In the genomic region with DNA sequence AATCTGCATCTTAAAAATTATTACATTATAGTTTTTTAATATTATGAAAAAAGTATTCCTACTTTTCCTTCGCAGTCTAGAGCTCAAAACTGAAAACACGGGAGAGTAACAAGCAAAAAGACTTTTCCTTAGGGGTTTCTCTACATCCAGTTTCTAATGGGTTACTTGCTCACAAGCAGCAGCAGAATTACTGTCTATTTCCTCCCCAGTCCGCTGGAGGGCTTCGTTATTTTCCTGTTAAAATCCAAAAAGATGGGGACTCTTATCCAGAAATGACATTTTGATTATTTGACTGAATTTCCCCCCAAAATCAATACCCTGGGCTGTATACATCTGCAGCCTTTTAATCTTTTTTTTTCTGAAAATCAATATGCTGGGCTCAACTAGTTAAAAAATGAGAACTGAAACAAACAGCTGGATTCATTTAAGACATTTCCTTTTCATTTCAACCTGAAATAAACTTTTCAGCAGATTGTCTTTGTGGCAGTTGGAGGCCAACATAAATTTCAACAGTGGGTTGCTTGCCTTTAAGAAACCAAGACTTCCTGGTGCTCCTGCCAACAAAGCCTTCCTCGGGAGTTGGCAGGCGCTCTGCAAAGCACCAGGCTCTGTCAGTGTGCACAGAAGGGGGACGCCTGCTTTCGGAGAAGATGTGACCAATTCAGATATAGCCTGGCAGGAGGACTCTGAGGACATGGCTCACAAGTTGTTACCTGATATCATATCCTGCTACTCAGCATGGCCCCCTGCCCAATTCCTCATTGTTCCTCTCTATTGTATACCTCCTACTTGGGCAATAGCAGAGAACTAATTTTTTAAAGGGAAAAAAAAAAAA, we compare ENCODE assay signal across 8 cellular contexts.
DNase-seq lines count a peak whose midpoint lies in the region; ATAC-seq and TF ChIP-seq lines count a peak whose summit lies in the region.

No MANE protein-coding gene starts in this region.

- H3K27me3 ChIP-seq in SK-N-SH (ENCODE audit: insufficient read depth), result no peaks in the 10 kb centered on the region

- H3K4me2 ChIP-seq in SK-N-SH, result peak overlapping the region; percentile 28; the same call in 1 of the 2 replicates

- no peaks in the 10 kb centered on the region for H3K36me3 ChIP-seq in SK-N-SH (replicated peaks in 1 of 2; ENCODE audit: control insufficient read depth in 1 of 2, insufficient read depth in 2 of 2, low read length in 1 of 2)

- ATAC-seq in GM19043 (IDR thresholded peaks at IDR 0.05; ENCODE audit: low read depth, unreplicated experiment), result peak; percentile 69
- peak; percentile 60 for ATAC-seq in HG03196 (IDR thresholded peaks at IDR 0.05; ENCODE audit: unreplicated experiment)
- ATAC-seq in left lobe of liver, result peak; percentile 77

- no peaks in the 10 kb centered on the region for H3K9me2 ChIP-seq in SK-N-SH

- no peak for TF ChIP-seq RAD21 in SK-N-SH (IDR thresholded peaks at IDR 0.05; ENCODE audit: low read length)

- H3K27ac ChIP-seq in SK-N-SH (ENCODE audit: low read depth in 2 of 2, low read length in 1 of 2), result no peak overlapping the region

- no peaks in the 10 kb centered on the region for H3K79me2 ChIP-seq in SK-N-SH (ENCODE audit: insufficient read depth)

- no peak overlapping the region for H3K9ac ChIP-seq in SK-N-SH

- H3K4me3 ChIP-seq in SK-N-SH (ENCODE audit: low read depth in 2 of 2, low read length in 1 of 2), result no peak overlapping the region

- H3F3A ChIP-seq in SK-N-SH (replicated peaks; ENCODE audit: insufficient read depth), result no peaks in the 10 kb centered on the region

- no peaks in the 10 kb centered on the region for H3K9me3 ChIP-seq in SK-N-SH

- WGBS in SK-N-SH (ENCODE audit: low lambda C conversion rate), result 9% methylated on average over 7 of the region's 8 CpGs

- H3K4me1 ChIP-seq in SK-N-SH (ENCODE audit: control insufficient read depth in 1 of 2, insufficient read depth in 2 of 2, low read depth in 1 of 2, low read length in 1 of 2), result no peaks in the 10 kb centered on the region; a peak in 1 of 4 replicates

- POLR2A ChIA-PET in SK-N-SH (lab: Yijun Ruan, JAX), result no interaction called here

- no peak for TF ChIP-seq EP300 in SK-N-SH (IDR thresholded peaks at IDR 0.05; ENCODE audit: borderline replicate concordance in 1 of 2, low read depth in 1 of 2, low read length in 1 of 2)

- H2AFZ ChIP-seq in SK-N-SH (ENCODE audit: low read depth), result peak overlapping the region; percentile 22; the same call in 1 of the 2 replicates

- CTCF ChIA-PET in SK-N-SH (lab: Yijun Ruan, JAX), result no interaction called here

- H4K20me1 ChIP-seq in SK-N-SH (ENCODE audit: insufficient read depth), result no peaks in the 10 kb centered on the region

- DNase-seq in AG08395 (ENCODE audit: low spot score) (peak; percentile 68), SK-N-SH (no peak), left lobe of liver (ENCODE audit: low spot score) (peak; percentile 72), GM19238 (ENCODE audit: insufficient read length, low spot score) (no peak), DMS114 treated with DMSO at 0.1 percent for 48 hours (lab: John Stamatoyannopoulos, UW; ENCODE audit: unreplicated experiment) (no peak), kidney glomerular epithelial cell (lab: John Stamatoyannopoulos, UW) (no peak)

- TF ChIP-seq CTCF in SK-N-SH (IDR thresholded peaks at IDR 0.05), result peak; percentile 15; the same call in 1 of the 2 replicates

TF ChIP-seq in SK-N-SH, 30 proteins besides CTCF, POLR2A, EP300 and RAD21:
- TF ChIP-seq CHD2 (IDR thresholded peaks at IDR 0.05; ENCODE audit: low read length, partially characterized antibody) (no peak), YY1 (IDR thresholded peaks at IDR 0.05; ENCODE audit: low read depth) (no peak), TCF12 (IDR thresholded peaks at IDR 0.05) (peak; percentile 41), ELF1 (IDR thresholded peaks at IDR 0.05) (peak; percentile 38; the same call in 1 of the 2 replicates), GATA2 (CRISPR knock-in tag; IDR thresholded peaks at IDR 0.05) (no peak)
- TF ChIP-seq, protein P1, sequence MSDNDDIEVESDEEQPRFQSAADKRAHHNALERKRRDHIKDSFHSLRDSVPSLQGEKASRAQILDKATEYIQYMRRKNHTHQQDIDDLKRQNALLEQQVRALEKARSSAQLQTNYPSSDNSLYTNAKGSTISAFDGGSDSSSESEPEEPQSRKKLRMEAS (IDR thresholded peaks at IDR 0.05; ENCODE audit: low read depth), result no peak
- TF ChIP-seq, protein P2, sequence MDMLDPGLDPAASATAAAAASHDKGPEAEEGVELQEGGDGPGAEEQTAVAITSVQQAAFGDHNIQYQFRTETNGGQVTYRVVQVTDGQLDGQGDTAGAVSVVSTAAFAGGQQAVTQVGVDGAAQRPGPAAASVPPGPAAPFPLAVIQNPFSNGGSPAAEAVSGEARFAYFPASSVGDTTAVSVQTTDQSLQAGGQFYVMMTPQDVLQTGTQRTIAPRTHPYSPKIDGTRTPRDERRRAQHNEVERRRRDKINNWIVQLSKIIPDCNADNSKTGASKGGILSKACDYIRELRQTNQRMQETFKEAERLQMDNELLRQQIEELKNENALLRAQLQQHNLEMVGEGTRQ (IDR thresholded peaks at IDR 0.05; ENCODE audit: borderline replicate concordance, low read depth, low read length), result no peak
- TF ChIP-seq, protein P3, sequence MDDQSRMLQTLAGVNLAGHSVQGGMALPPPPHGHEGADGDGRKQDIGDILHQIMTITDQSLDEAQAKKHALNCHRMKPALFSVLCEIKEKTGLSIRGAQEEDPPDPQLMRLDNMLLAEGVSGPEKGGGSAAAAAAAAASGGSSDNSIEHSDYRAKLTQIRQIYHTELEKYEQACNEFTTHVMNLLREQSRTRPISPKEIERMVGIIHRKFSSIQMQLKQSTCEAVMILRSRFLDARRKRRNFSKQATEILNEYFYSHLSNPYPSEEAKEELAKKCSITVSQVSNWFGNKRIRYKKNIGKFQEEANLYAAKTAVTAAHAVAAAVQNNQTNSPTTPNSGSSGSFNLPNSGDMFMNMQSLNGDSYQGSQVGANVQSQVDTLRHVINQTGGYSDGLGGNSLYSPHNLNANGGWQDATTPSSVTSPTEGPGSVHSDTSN (IDR thresholded peaks at IDR 0.05), result 0 out of 2 replicates have a peak, but pooled peaks have one; percentile 23

Comparison
In these comparisons a context has a peak if more than half of its experiments do, and no peak if none do; other contexts are left out.
1. DNase-seq: peak in AG08395 (single experiment) and left lobe of liver (single experiment); none in SK-N-SH (single experiment), GM19238 (single experiment), DMS114 treated with DMSO at 0.1 percent for 48 hours (single experiment) and kidney glomerular epithelial cell (single experiment).
2. Peak in every context shown above with its lines, with median percentiles within 50 percentile points of each other: ATAC-seq.